ENCODE assay signal across 7 cellular contexts in genomic region chr17:80262291-80262690, GRCh38. TPM values are rescaled to one million over a fixed set of nuclear protein-coding genes. Genes with fewer than 3 reads are reported as not detected.
A peak's percentile ranks its signal among the peaks of the same experiment; 100 is the strongest.
DNase-seq lines count a peak whose midpoint lies in the region; ATAC-seq and TF ChIP-seq lines count a peak whose summit lies in the region.

No MANE protein-coding gene starts in this region.

- in situ Hi-C loops in HAP-1 (cut with MboI; ENCODE audit: low sequenced_read_pairs) = no loop called here

- H3K27me3 ChIP-seq in HAP-1 (ENCODE audit: low read depth) (no peaks in the 10 kb centered on the region), SU-DHL-6 (ENCODE audit: low read length) (no peaks in the 10 kb centered on the region)

- no peaks in the 10 kb centered on the region for H3K9me2 ChIP-seq in SU-DHL-6 (replicated peaks; ENCODE audit: insufficient read depth, low read length)

- H3K27ac ChIP-seq in SU-DHL-6 (ENCODE audit: low read depth, low read length) (no peak overlapping the region), skin epidermis (peak overlapping the region in 20 of 21 experiments; percentile 86 to 100 (median 99))

- no peaks in the 10 kb centered on the region for H4K20me1 ChIP-seq in SU-DHL-6 (ENCODE audit: low read depth, low read length)

- DNase-seq in HAP-1 (ENCODE audit: low spot score in 2 of 2) (no peak), fibroblast of villous mesenchyme (ENCODE audit: low read depth) (peak; percentile 20), NCI-H1048 (lab: John Stamatoyannopoulos, UW) (no peak), posterior cingulate gyrus (no peak)

- peaks cover 25% of the 10 kb centered on the region for H3F3A ChIP-seq in SU-DHL-6 (ENCODE audit: insufficient read depth)

- no peak overlapping the region for H3K9ac ChIP-seq in SU-DHL-6 (ENCODE audit: low read length)

- H3K4me2 ChIP-seq in SU-DHL-6 (ENCODE audit: low read depth, low read length, poor library complexity, severe bottlenecking) = peak overlapping the region; percentile 68

- no peak for ATAC-seq in GM19463 (IDR thresholded peaks at IDR 0.05; ENCODE audit: unreplicated experiment)

- H3K79me2 ChIP-seq in SU-DHL-6 (ENCODE audit: insufficient read depth, low read length) = no peaks in the 10 kb centered on the region

- H3K4me3 ChIP-seq in HAP-1 (peak overlapping the region; percentile 71; the same call in 1 of the 2 replicates), SU-DHL-6 (ENCODE audit: insufficient read depth, low read length, poor library complexity, severe bottlenecking) (no peak overlapping the region), fibroblast of villous mesenchyme (ENCODE audit: low read depth, low read length) (peak overlapping the region; percentile 85), skin epidermis (peak overlapping the region in 5 of 7 experiments; percentile 68 to 100 (median 95))

- intact Hi-C loops in posterior cingulate gyrus (cut with DNase I) = loop anchor here (5.0 to 10.0 kb wide), 2 partner anchors 115 to 157 kb away; partner anchors contain the start of genes EIF4A3 and GAA

- H2AFZ ChIP-seq in SU-DHL-6 (ENCODE audit: low read depth, low read length, severe bottlenecking) = no peak overlapping the region

- no peaks in the 10 kb centered on the region for H3K9me3 ChIP-seq in HAP-1
- no peaks in the 10 kb centered on the region for H3K9me3 ChIP-seq in SU-DHL-6 (ENCODE audit: insufficient read depth, low read length)

- peaks cover 14% of the 10 kb centered on the region for H3K4me1 ChIP-seq in HAP-1

- H3K36me3 ChIP-seq in HAP-1 (replicated peaks) (no peaks in the 10 kb centered on the region; the same call in 1 of the 2 replicates), SU-DHL-6 (ENCODE audit: low read length) (no peaks in the 10 kb centered on the region)

- TF ChIP-seq CTCF in SU-DHL-6 (IDR thresholded peaks at IDR 0.05; ENCODE audit: insufficient read depth, low read length, poor library complexity, severe bottlenecking) (no peak), fibroblast of villous mesenchyme (IDR thresholded peaks at IDR 0.05; ENCODE audit: insufficient read depth, low read depth, low read length) (no peak)

RNA-seq across cellular contexts. Expression of gene RNF213, which starts 1.6 kb away (rescaled TPM):
- 143 and 198 TPM in 2 replicates for total RNA-seq in fibroblast of villous mesenchyme

RNA-seq across cellular contexts. Expression of gene SLC26A11, which starts 42.1 kb away (rescaled TPM):
- 12.5 and 17.4 TPM in 2 replicates for total RNA-seq in fibroblast of villous mesenchyme

RNA-seq across cellular contexts. Expression of gene SGSH, which starts 42.2 kb away (rescaled TPM):
- total RNA-seq in fibroblast of villous mesenchyme = 12.1 and 15.5 TPM in 2 replicates
